6 cellular contexts compared by ENCODE assay signal in the genomic region with DNA sequence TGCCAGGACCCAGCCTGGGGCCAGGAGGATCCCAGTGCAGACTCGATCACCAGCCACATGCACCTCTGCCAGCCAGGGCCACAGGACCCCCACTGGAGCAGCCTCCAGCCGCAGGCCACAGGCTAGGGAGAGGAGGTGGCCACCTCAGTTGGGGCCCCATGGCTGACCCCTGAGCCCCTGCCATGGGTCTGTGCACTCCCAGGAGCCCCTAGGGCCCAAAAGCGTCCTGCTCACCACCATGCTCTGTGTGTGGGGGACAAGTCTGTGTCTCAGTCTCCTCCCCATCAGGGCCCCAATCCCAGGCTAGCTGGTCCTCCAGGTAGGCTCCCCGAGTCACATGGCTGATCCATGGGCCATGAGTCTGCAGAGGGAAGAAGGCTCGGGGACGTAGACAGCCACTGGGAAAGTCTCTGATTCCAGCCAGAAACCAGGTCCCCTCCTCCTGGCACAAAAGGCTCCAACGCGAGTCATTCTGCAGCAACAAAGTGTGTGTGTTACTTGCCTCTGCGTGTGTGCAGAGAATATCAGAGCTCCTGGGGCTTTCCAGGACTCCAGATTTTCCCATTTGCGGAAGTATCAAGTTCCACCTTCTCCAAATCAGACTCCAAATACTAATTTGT. TPM values are rescaled to one million over a fixed set of nuclear protein-coding genes. Genes with fewer than 3 reads are reported as not detected.
DNase-seq lines count a peak whose midpoint lies in the region; TF ChIP-seq lines count a peak whose summit lies in the region.

No MANE protein-coding gene starts in this region.

- no peaks in the 10 kb centered on the region for H3K27me3 ChIP-seq in CD4-positive, alpha-beta memory T cell (ENCODE audit: insufficient read depth, low read length)
- peaks cover 7% of the 10 kb centered on the region for H3K27me3 ChIP-seq in OCI-LY3 (ENCODE audit: low read depth, low read length)

- H3K27ac ChIP-seq in CD4-positive, alpha-beta memory T cell (ENCODE audit: low read depth, low read length): peak overlapping the region; percentile 42
- peak overlapping the region; percentile 40 for H3K27ac ChIP-seq in OCI-LY3 (ENCODE audit: low read length)

- no peaks in the 10 kb centered on the region for H3K9me3 ChIP-seq in CD4-positive, alpha-beta memory T cell (ENCODE audit: control insufficient read depth in 1 of 2, low read length in 2 of 2)
- H3K9me3 ChIP-seq in OCI-LY3 (ENCODE audit: insufficient read depth, low read length): no peaks in the 10 kb centered on the region

- peak overlapping the region; percentile 63 to 80 (median 74) for H3K4me3 Mint-ChIP-seq in CD4-positive, alpha-beta memory T cell
- peak overlapping the region; percentile 73 for H3K4me3 Mint-ChIP-seq in stimulated activated naive CD8-positive, alpha-beta T cell treated with anti-CD3 and anti-CD28 coated beads, Interleukin-15, Interleukin-2, amounts not matched to agents 100 ng/mL and 50 ng/mL, for 24 hours

- no peaks in the 10 kb centered on the region for H4K20me1 ChIP-seq in OCI-LY3 (ENCODE audit: insufficient read depth, low read length)

- H3K4me2 ChIP-seq in OCI-LY3 (ENCODE audit: low read length): peak overlapping the region; percentile 79

- no peaks in the 10 kb centered on the region for H3K9me3 Mint-ChIP-seq in CD4-positive, alpha-beta memory T cell
- no peaks in the 10 kb centered on the region for H3K9me3 Mint-ChIP-seq in stimulated activated naive CD8-positive, alpha-beta T cell treated with anti-CD3 and anti-CD28 coated beads, Interleukin-15, Interleukin-2, amounts not matched to agents 100 ng/mL and 50 ng/mL, for 24 hours

- peak overlapping the region in 1 of 2 donors; percentile 75 for H3K4me3 ChIP-seq in CD4-positive, alpha-beta memory T cell (ENCODE audit: low read length in 2 of 2)
- H3K4me3 ChIP-seq in OCI-LY3 (ENCODE audit: low read length) (peak overlapping the region; percentile 69), fibroblast of pulmonary artery (replicated peaks; ENCODE audit: low read depth, low read length) (peak overlapping the region; percentile 9)

- H3K27ac Mint-ChIP-seq in CD4-positive, alpha-beta memory T cell: peak overlapping the region; percentile 72 to 94 (median 91)
- H3K27ac Mint-ChIP-seq in stimulated activated naive CD8-positive, alpha-beta T cell treated with anti-CD3 and anti-CD28 coated beads, Interleukin-15, Interleukin-2, amounts not matched to agents 100 ng/mL and 50 ng/mL, for 24 hours: peak overlapping the region; percentile 88

- no peaks in the 10 kb centered on the region for H3K36me3 Mint-ChIP-seq in CD4-positive, alpha-beta memory T cell
- no peaks in the 10 kb centered on the region for H3K36me3 Mint-ChIP-seq in stimulated activated naive CD8-positive, alpha-beta T cell treated with anti-CD3 and anti-CD28 coated beads, Interleukin-15, Interleukin-2, amounts not matched to agents 100 ng/mL and 50 ng/mL, for 24 hours (ENCODE audit: low read depth)

- H3K4me1 ChIP-seq in CD4-positive, alpha-beta memory T cell (ENCODE audit: insufficient read depth, low read length): peaks cover 15% of the 10 kb centered on the region
- H3K4me1 ChIP-seq in OCI-LY3 (ENCODE audit: low read length): peaks cover 12% of the 10 kb centered on the region

- TF ChIP-seq CTCF in OCI-LY3 (IDR thresholded peaks at IDR 0.05; ENCODE audit: low read depth, low read length) (no peak), fibroblast of pulmonary artery (IDR thresholded peaks at IDR 0.05; ENCODE audit: low read length, missing control alignments) (no peak)

- no peak for DNase-seq in CD4-positive, alpha-beta memory T cell
- DNase-seq in fibroblast of pulmonary artery (ENCODE audit: low read depth) (no peak), NK-92 (lab: John Stamatoyannopoulos, UW; ENCODE audit: unreplicated experiment) (no peak)
- DNase-seq in NK-92 treated with Interleukin-12 subunit alpha and Interleukin-12 subunit beta, amount 100 ng/mL, for 24 hours (lab: John Stamatoyannopoulos, UW): no peak

- H3K36me3 ChIP-seq in CD4-positive, alpha-beta memory T cell (ENCODE audit: insufficient read depth, low read length): no peaks in the 10 kb centered on the region
- no peaks in the 10 kb centered on the region for H3K36me3 ChIP-seq in OCI-LY3 (replicated peaks; ENCODE audit: low read depth, low read length)

- no peaks in the 10 kb centered on the region for H3K79me2 ChIP-seq in OCI-LY3 (ENCODE audit: low read length)

- H3K27me3 Mint-ChIP-seq in CD4-positive, alpha-beta memory T cell: no peaks in the 10 kb centered on the region
- no peaks in the 10 kb centered on the region for H3K27me3 Mint-ChIP-seq in stimulated activated naive CD8-positive, alpha-beta T cell treated with anti-CD3 and anti-CD28 coated beads, Interleukin-15, Interleukin-2, amounts not matched to agents 100 ng/mL and 50 ng/mL, for 24 hours

- intact Hi-C loops in CD4-positive, alpha-beta memory T cell (cut with micrococcal nuclease): loop anchor here (1.0 to 2.0 kb wide), 11 partner anchors 24 to 318 kb away; partner anchors contain the start of genes ARMC5, FUS, HSD3B7 and KAT8

- POLR2A ChIA-PET in CD4-positive, alpha-beta memory T cell (lab: Charles Lee; ENCODE audit: partially characterized antibody): interaction anchor here (0.6 to 6.0 kb wide), 35 partner anchors 9 to 736 kb away, joined by 3 to 195 read pairs (median 6); partner anchors contain the start of genes ARMC5, BCKDK, FUS and HSD3B7

- peaks cover 3 to 14% (median 10%) of the 10 kb centered on the region in 4 donors for H3K4me1 Mint-ChIP-seq in CD4-positive, alpha-beta memory T cell
- H3K4me1 Mint-ChIP-seq in stimulated activated naive CD8-positive, alpha-beta T cell treated with anti-CD3 and anti-CD28 coated beads, Interleukin-15, Interleukin-2, amounts not matched to agents 100 ng/mL and 50 ng/mL, for 24 hours (ENCODE audit: low read depth): peaks cover 15% of the 10 kb centered on the region

- peak overlapping the region; percentile 73; the same call in 1 of the 2 replicates for H2AFZ ChIP-seq in OCI-LY3 (ENCODE audit: low read depth, low read length)

- H3K9ac ChIP-seq in OCI-LY3 (ENCODE audit: low read length): peak overlapping the region; percentile 63

- CTCF ChIA-PET in CD4-positive, alpha-beta memory T cell (lab: Charles Lee; ENCODE audit: partially characterized antibody): interaction anchor here (0.5 to 3.6 kb wide), 42 partner anchors 8 to 727 kb away, joined by 3 to 56 read pairs (median 4); partner anchors contain the start of genes BCKDK, FUS, HSD3B7 and KAT8

RNA-seq across cellular contexts. Expression of gene PRSS8, which starts 6.1 kb away (rescaled TPM):
- not detected for total RNA-seq in CD4-positive, alpha-beta memory T cell
- under 1 TPM in 1 of 2 donors, not detected in 1; 0.33 TPM for polyA plus RNA-seq in CD4-positive, alpha-beta memory T cell

RNA-seq across cellular contexts. Expression of gene PRSS36, which starts 8.3 kb away (rescaled TPM):
- total RNA-seq in CD4-positive, alpha-beta memory T cell: under 1 TPM; 0.33 to 0.67 TPM
- under 1 TPM; 0.47 to 0.94 TPM for polyA plus RNA-seq in CD4-positive, alpha-beta memory T cell

RNA-seq across cellular contexts. Expression of gene KAT8, which starts 24.1 kb away (rescaled TPM):
- 10 to 100 TPM; 90.8 to 94.2 TPM for total RNA-seq in CD4-positive, alpha-beta memory T cell
- polyA plus RNA-seq in CD4-positive, alpha-beta memory T cell: 10 to 100 TPM; 37.5 to 68.8 TPM

RNA-seq across cellular contexts. Expression of gene BCKDK, which starts 33.4 kb away (rescaled TPM):
- 10 to 100 TPM; 17.0 to 21.1 TPM for total RNA-seq in CD4-positive, alpha-beta memory T cell
- polyA plus RNA-seq in CD4-positive, alpha-beta memory T cell: 10 to 100 TPM; 22.3 to 24.3 TPM

RNA-seq across cellular contexts. Expression of gene FUS, which starts 38.3 kb away (rescaled TPM):
- 100 to 1,000 TPM; 500 to 536 TPM for total RNA-seq in CD4-positive, alpha-beta memory T cell
- polyA plus RNA-seq in CD4-positive, alpha-beta memory T cell: 100 to 1,000 TPM in 1 of 2 donors, 10 to 100 TPM in 1; 88.1 to 163 TPM
